23 cellular contexts compared by ENCODE assay signal in genomic region chr1:200707116-200707515, GRCh38.
"Had no signal": no experiment of that assay in that cellular context is flagged by ENCODE, and none has a peak within 500 bp of the region (broad histone marks: within the 10 kb centered on the region; RNA-seq: fewer than 3 reads in every experiment).

No MANE protein-coding gene starts in this region.

- ATAC-seq: body of pancreas; effector memory CD8-positive, alpha-beta T cell; gastroesophageal sphincter; mucosa of descending colon; natural killer cell treated with Interleukin-12 subunit alpha and Interleukin-12 subunit beta and Interleukin-15 and Interleukin-18, amount 100 ng/mL, for 72 hours; right cardiac atrium had no signal

- DNase-seq: activated CD4-positive, alpha-beta T cell treated with anti-CD3 and anti-CD28 coated beads for 48 hours; activated CD4-positive, alpha-beta T cell treated with anti-CD3 and anti-CD28 coated beads, Interleukin-2, amount 50 U/mL, for 48 hours; activated CD4-positive, CD25-positive, alpha-beta regulatory T cell; activated CD8-positive, alpha-beta memory T cell treated with anti-CD3 and anti-CD28 coated beads for 24 hours; activated effector memory CD4-positive, alpha-beta T cell treated with anti-CD3 and anti-CD28 coated beads, Interleukin-2, amount 50 U/mL, for 16 hours; activated naive CD4-positive, alpha-beta T cell treated with anti-CD3 and anti-CD28 coated beads for 36 hours; activated naive CD8-positive, alpha-beta T cell treated with anti-CD3 and anti-CD28 coated beads for 36 hours; adrenal gland; aorta; body of pancreas; cortex of kidney; effector memory CD8-positive, alpha-beta T cell; islet precursor cell; left ventricle myocardium inferior; mesendoderm; mucosa of descending colon; right cardiac atrium; stimulated activated CD4-positive, alpha-beta T cell treated with anti-CD3 and anti-CD28 coated beads, Interleukin-15, amount 100 ng/mL, for 24 hours; stimulated activated CD4-positive, alpha-beta T cell treated with anti-CD3 and anti-CD28 coated beads, Interleukin-2, amount 100 ng/mL, for 24 hours; stimulated activated naive CD4-positive, alpha-beta T cell treated with Interleukin-2 at 50 U/mL for 16 hours; uterus had no signal
